8 cellular contexts compared by ENCODE assay signal in the genomic region with DNA sequence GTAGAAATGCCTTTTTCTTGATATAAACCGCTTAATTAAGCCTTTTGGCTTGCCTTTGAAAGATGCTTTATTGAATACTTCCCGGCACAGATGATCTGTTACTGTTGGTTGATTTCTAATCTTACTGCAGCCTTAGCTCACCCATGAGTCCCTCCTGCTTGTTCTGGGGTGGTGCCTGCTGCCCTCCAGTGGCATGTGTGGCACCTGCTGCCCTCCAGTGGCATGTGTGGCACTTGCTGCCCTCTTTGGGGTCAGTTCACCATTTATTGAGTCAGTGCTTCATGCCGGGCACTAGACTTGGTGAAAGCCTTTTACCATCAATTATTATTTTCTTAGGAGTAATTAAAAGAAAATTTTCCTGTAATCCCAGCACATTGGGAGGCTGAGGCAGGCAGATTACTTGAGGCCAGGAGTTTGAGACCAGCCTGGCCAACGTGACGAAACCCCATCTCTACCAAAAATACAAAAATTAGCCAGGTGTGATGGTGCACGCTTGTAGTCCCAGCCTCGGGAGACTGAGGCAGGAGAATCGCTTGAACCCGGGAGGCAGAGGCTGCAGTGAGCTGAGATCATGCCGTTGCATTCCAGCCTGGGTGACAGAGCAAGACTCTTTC. TPM values are rescaled to one million over a fixed set of nuclear protein-coding genes. Genes with fewer than 3 reads are reported as not detected.
A peak's percentile ranks its signal among the peaks of the same experiment; 100 is the strongest.
DNase-seq lines count a peak whose midpoint lies in the region; ATAC-seq, FAIRE-seq and TF ChIP-seq lines count a peak whose summit lies in the region.

No MANE protein-coding gene starts in this region.

- POLR2A ChIA-PET in A549 (lab: Yijun Ruan, JAX): interaction anchor here (1.0 kb wide), 1 partner anchor 180 kb away, joined by 3 read pairs; no protein-coding TSS in a partner anchor

- H3K27me3 Mint-ChIP-seq in chondrocyte (ENCODE audit: low read depth): no peaks in the 10 kb centered on the region

- no peaks in the 10 kb centered on the region for H3K36me3 ChIP-seq in right lobe of liver

- no peak for TF ChIP-seq EP300 in A549 (IDR thresholded peaks at IDR 0.05)

- no peaks in the 10 kb centered on the region for H3K9me3 Mint-ChIP-seq in chondrocyte (ENCODE audit: low read depth)

- H3K4me2 ChIP-seq in A549: peak overlapping the region; percentile 67

- intact Hi-C loops in right lobe of liver (cut with DNase I): loop anchor here (5.0 kb wide), 1 partner anchor 176 kb away; no protein-coding TSS in a partner anchor

- H3K4me1 ChIP-seq in A549 (peaks cover 18% of the 10 kb centered on the region), right lobe of liver (no peaks in the 10 kb centered on the region)

- WGBS in A549 (ENCODE audit: missing lambda C conversion rate): 32% methylated on average over 10 of the region's 10 CpGs
- WGBS in right lobe of liver (ENCODE audit: insufficient coverage, low coverage, low lambda C conversion rate, missing lambda C conversion rate): 46% methylated on average over 8 of the region's 10 CpGs

- DNase-seq in A549 (ENCODE audit: low read depth in 1 of 2, low spot score in 1 of 2) (peak; percentile 50 to 74), GM12892 (ENCODE audit: insufficient read length) (no peak), NCI-H2227 treated with DMSO at 0.1 percent for 48 hours (lab: John Stamatoyannopoulos, UW) (peak; percentile 22), chondrocyte (ENCODE audit: low spot score) (no peak), right lobe of liver (peak; percentile 78 to 81 (median 78))
- DNase-seq in activated CD4-positive, alpha-beta T cell treated with anti-CD3 and anti-CD28 coated beads for 4 hours: peak; percentile 77 to 78
- DNase-seq in stimulated activated CD4-positive, alpha-beta T cell treated with anti-CD3 and anti-CD28 coated beads, TNF-alpha, amount 100 ng/mL, for 4 hours (ENCODE audit: low read depth in 3 of 3): peak; percentile 44 to 65 (median 59)

- TF ChIP-seq CTCF in A549 (IDR thresholded peaks at IDR 0.05): peak; percentile 75
- TF ChIP-seq CTCF in chondrocyte (IDR thresholded peaks at IDR 0.05): peak; percentile 97
- peak; percentile 89 to 94 (median 93) for TF ChIP-seq CTCF in right lobe of liver (IDR thresholded peaks at IDR 0.05)

- no peak overlapping the region for H3K27ac ChIP-seq in A549
- no peak overlapping the region for H3K27ac ChIP-seq in right lobe of liver

- ATAC-seq in A549 (peak; percentile 97 to 98), right lobe of liver (peak; percentile 95 to 96 (median 96)), GM18502 (IDR thresholded peaks at IDR 0.05; ENCODE audit: poor library complexity, unreplicated experiment) (no peak)

- H3K27ac Mint-ChIP-seq in chondrocyte (ENCODE audit: unreplicated experiment): peak overlapping the region; percentile 97

- H3K4me3 ChIP-seq in A549: no peak overlapping the region
- H3K4me3 ChIP-seq in right lobe of liver: no peak overlapping the region

- no peaks in the 10 kb centered on the region for H3K9me3 ChIP-seq in A549
- no peaks in the 10 kb centered on the region for H3K9me3 ChIP-seq in right lobe of liver

- no peak for FAIRE-seq in A549 (lab: Jason Lieb, UNC)
- peak; percentile 62 for FAIRE-seq in GM12892 (lab: Jason Lieb, UNC)

- peak overlapping the region; percentile 59 for H3K4me3 Mint-ChIP-seq in chondrocyte (ENCODE audit: unreplicated experiment)

- TF ChIP-seq RAD21 in A549 (conservative IDR thresholded peaks at IDR 0.05 in 1 of 2, IDR thresholded peaks at IDR 0.05 in 1 of 2): peak; percentile 82 to 85

- H3K36me3 Mint-ChIP-seq in chondrocyte (ENCODE audit: low read depth): peaks cover 11% of the 10 kb centered on the region

- TF ChIP-seq POLR2A in A549 (IDR thresholded peaks at IDR 0.05; ENCODE audit: low read length) (no peak), GM12892 (IDR thresholded peaks at IDR 0.05; ENCODE audit: low read depth, low read length) (no peak), right lobe of liver (IDR thresholded peaks at IDR 0.05) (no peak)

- CTCF ChIA-PET in A549 (lab: Yijun Ruan, JAX): interaction anchor here (0.6 to 9.3 kb wide), 36 partner anchors 9 to 618 kb away, joined by 3 to 163 read pairs (median 4); a partner anchor contains a TSS

- no peaks in the 10 kb centered on the region for H3K27me3 ChIP-seq in right lobe of liver

- peaks cover 76% of the 10 kb centered on the region for H3K4me1 Mint-ChIP-seq in chondrocyte (ENCODE audit: low read depth)

TF ChIP-seq in A549, 52 proteins besides CTCF, POLR2A, EP300 and RAD21:
- TF ChIP-seq PHF8 (IDR thresholded peaks at IDR 0.05; ENCODE audit: borderline replicate concordance, low read depth) (no peak), SMC3 (IDR thresholded peaks at IDR 0.05) (peak; percentile 81), KDM5A (IDR thresholded peaks at IDR 0.05) (no peak), HEYL (CRISPR knock-in tag; IDR thresholded peaks at IDR 0.05) (no peak)
- TF ChIP-seq, protein P1, sequence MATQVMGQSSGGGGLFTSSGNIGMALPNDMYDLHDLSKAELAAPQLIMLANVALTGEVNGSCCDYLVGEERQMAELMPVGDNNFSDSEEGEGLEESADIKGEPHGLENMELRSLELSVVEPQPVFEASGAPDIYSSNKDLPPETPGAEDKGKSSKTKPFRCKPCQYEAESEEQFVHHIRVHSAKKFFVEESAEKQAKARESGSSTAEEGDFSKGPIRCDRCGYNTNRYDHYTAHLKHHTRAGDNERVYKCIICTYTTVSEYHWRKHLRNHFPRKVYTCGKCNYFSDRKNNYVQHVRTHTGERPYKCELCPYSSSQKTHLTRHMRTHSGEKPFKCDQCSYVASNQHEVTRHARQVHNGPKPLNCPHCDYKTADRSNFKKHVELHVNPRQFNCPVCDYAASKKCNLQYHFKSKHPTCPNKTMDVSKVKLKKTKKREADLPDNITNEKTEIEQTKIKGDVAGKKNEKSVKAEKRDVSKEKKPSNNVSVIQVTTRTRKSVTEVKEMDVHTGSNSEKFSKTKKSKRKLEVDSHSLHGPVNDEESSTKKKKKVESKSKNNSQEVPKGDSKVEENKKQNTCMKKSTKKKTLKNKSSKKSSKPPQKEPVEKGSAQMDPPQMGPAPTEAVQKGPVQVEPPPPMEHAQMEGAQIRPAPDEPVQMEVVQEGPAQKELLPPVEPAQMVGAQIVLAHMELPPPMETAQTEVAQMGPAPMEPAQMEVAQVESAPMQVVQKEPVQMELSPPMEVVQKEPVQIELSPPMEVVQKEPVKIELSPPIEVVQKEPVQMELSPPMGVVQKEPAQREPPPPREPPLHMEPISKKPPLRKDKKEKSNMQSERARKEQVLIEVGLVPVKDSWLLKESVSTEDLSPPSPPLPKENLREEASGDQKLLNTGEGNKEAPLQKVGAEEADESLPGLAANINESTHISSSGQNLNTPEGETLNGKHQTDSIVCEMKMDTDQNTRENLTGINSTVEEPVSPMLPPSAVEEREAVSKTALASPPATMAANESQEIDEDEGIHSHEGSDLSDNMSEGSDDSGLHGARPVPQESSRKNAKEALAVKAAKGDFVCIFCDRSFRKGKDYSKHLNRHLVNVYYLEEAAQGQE (IDR thresholded peaks at IDR 0.05): no peak
- TF ChIP-seq, protein P2, sequence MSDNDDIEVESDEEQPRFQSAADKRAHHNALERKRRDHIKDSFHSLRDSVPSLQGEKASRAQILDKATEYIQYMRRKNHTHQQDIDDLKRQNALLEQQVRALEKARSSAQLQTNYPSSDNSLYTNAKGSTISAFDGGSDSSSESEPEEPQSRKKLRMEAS (IDR thresholded peaks at IDR 0.05): 0 out of 2 replicates have a peak, but pooled peaks have one; percentile 29
- TF ChIP-seq, protein P3, sequence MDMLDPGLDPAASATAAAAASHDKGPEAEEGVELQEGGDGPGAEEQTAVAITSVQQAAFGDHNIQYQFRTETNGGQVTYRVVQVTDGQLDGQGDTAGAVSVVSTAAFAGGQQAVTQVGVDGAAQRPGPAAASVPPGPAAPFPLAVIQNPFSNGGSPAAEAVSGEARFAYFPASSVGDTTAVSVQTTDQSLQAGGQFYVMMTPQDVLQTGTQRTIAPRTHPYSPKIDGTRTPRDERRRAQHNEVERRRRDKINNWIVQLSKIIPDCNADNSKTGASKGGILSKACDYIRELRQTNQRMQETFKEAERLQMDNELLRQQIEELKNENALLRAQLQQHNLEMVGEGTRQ (IDR thresholded peaks at IDR 0.05): no peak

RNA-seq across cellular contexts. Expression of a gene that starts 54.3 kb away (rescaled TPM):
- polyA plus RNA-seq in A549 (2011; rRNA removed): 2.8 and 3.2 TPM in 2 replicates
- polyA plus RNA-seq in A549 (2012; cell fraction: cytosol; rRNA removed): 2.5 and 3.0 TPM in 2 replicates
- 7.2 and 8.4 TPM in 2 replicates for polyA plus RNA-seq in A549 (2012; cell fraction: nucleus; rRNA removed)
- 5.0 to 6.7 TPM (median 5.7 TPM) in 3 replicates for polyA plus RNA-seq in A549 (2017; fragmentation: RNase III; extraction: RNeasy Plus Mini Kit Qiagen cat#74134 plus additional on column Dnase treatment)
- 4.7 and 5.2 TPM in 2 replicates for polyA minus RNA-seq in A549 (2011; rRNA and poly(A)+ RNA removed)
- polyA plus RNA-seq in GM12892 (2012; ENCODE audit: missing spikeins): 2.0 TPM
- total RNA-seq in chondrocyte: 53.8 to 92.8 TPM (median 89.5 TPM) in 3 replicates
- 1 to 10 TPM; 4.7 to 9.9 (median 8.6) TPM for total RNA-seq in right lobe of liver

Comparison
In these comparisons a context has a peak if more than half of its experiments do, and no peak if none do; other contexts are left out.
1. DNase-seq: peak in A549 (2 of 2), NCI-H2227 treated with DMSO at 0.1 percent for 48 hours (single experiment), activated CD4-positive, alpha-beta T cell treated with anti-CD3 and anti-CD28 coated beads for 4 hours (2 of 2), right lobe of liver (3 of 3) and stimulated activated CD4-positive, alpha-beta T cell treated with anti-CD3 and anti-CD28 coated beads, TNF-alpha, amount 100 ng/mL, for 4 hours (3 of 3); none in GM12892 (single experiment) and chondrocyte (single experiment).
2. Peak in every context shown above with its lines, with median percentiles within 50 percentile points of each other: CTCF ChIP-seq.